Comparison of ENCODE assay signal across 8 cellular contexts in the genomic region with DNA sequence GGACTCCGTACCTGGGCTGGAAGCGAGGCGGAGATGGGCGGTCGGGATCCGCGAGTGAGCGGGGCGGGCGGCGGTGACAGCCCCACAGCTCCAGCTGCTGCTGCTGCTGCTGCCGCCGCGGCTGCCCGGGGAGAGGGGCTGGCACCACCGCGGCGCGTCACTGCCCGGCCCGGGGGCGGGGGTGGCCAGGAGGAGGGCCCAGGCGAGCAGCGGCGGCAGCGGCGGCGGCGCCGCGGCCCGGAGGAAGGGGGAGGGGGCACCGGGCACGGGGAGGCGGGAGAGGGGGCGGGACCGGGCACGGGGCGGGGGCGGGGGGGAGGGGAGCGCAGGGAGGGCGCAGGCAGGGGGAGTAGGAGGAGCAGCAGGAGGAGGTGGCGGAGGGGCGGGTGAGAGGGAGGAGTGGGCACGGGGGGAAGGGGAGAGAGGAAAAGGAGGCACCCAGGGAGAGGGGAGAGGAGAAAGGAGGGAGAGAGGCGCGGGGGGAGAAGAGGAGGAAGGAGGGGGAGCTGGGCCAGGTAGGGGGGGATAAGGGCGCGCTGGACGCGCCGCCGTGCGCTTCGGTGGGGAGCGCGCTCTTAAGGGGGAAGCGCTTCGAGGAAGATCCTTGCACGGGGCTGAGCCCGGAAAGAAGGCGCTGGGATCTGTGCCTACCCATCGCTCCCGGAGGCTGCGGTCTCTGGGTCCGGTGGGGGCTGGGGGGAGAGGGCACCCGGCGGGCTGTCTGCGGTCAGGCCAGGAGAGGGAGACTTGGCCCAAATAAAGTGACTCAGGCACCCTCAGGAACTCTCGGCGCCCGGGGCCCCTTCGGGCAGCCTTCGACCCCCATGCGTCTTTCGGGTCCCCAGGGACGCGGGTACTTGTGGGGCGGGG.
DNase-seq lines count a peak whose midpoint lies in the region; ATAC-seq and TF ChIP-seq lines count a peak whose summit lies in the region.

No MANE protein-coding gene starts in this region.

- intact Hi-C loops in colonic mucosa (cut with DNase I) = loop anchor here (10.0 kb wide), 2 partner anchors 129 to 279 kb away; a partner anchor contains a TSS

- H3K4me1 ChIP-seq in colonic mucosa = peaks cover 15% of the 10 kb centered on the region

- no peaks in the 10 kb centered on the region for H3K36me3 ChIP-seq in colonic mucosa

- ATAC-seq in left lobe of liver = peak; percentile 79
- no peak for ATAC-seq in GM19397 (IDR thresholded peaks at IDR 0.05; ENCODE audit: unreplicated experiment)

- no peak for TF ChIP-seq CTCF in colonic mucosa (IDR thresholded peaks at IDR 0.05)

- peak overlapping the region; percentile 71 for H3K4me3 ChIP-seq in colonic mucosa

- peak overlapping the region; percentile 82 to 83 for H3K9ac ChIP-seq in colonic mucosa (ENCODE audit: low read depth in 2 of 2, low read length in 2 of 2)

- no peaks in the 10 kb centered on the region for H3K9me3 ChIP-seq in colonic mucosa

- no peaks in the 10 kb centered on the region for H3K27me3 ChIP-seq in colonic mucosa

- DNase-seq in NK-92 treated with Interleukin-12 subunit alpha and Interleukin-12 subunit beta, amount 100 ng/mL, for 24 hours (lab: John Stamatoyannopoulos, UW) = peak; percentile 35
- DNase-seq in NK-92 (lab: John Stamatoyannopoulos, UW; ENCODE audit: unreplicated experiment) (no peak), NCI-H345 (lab: John Stamatoyannopoulos, UW) (peak; percentile 93), colonic mucosa (peak; percentile 80), left lobe of liver (ENCODE audit: low spot score) (peak; percentile 86)
- DNase-seq in activated CD4-positive, alpha-beta T cell treated with anti-CD3 and anti-CD28 coated beads for 24 hours (ENCODE audit: low read depth in 2 of 2) = peak; percentile 39 to 43
- peak; percentile 64 to 67 for DNase-seq in stimulated activated CD4-positive, alpha-beta T cell treated with anti-CD3 and anti-CD28 coated beads, Interleukin-2, amount 100 ng/mL, for 24 hours

- H3K27ac ChIP-seq in colonic mucosa = peak overlapping the region; percentile 95
